Comparison of ENCODE assay signal across 1 cellular context in genomic region chr12:65296503-65297265, GRCh38.
A peak's percentile ranks its signal among the peaks of the same experiment; 100 is the strongest.
TF ChIP-seq lines count a peak whose summit lies in the region.

No MANE protein-coding gene starts in this region.

TF ChIP-seq in GM12878, 131 proteins besides CTCF, POLR2A, EP300 and RAD21 (continued from another document):
- TF ChIP-seq PAX5 (IDR thresholded peaks at IDR 0.05; ENCODE audit: borderline replicate concordance, low read depth, low read length) (no peak), SPI1 (IDR thresholded peaks at IDR 0.05; ENCODE audit: borderline replicate concordance, insufficient read depth, low read depth, low read length) (peak; percentile 83), CHD4 (IDR thresholded peaks at IDR 0.05) (no peak), BCL11A (IDR thresholded peaks at IDR 0.05; ENCODE audit: low read depth, low read length) (no peak)
TF ChIP-seq in GM12878: peak in this region for 1.
